15 cellular contexts compared by ENCODE assay signal in the genomic region with DNA sequence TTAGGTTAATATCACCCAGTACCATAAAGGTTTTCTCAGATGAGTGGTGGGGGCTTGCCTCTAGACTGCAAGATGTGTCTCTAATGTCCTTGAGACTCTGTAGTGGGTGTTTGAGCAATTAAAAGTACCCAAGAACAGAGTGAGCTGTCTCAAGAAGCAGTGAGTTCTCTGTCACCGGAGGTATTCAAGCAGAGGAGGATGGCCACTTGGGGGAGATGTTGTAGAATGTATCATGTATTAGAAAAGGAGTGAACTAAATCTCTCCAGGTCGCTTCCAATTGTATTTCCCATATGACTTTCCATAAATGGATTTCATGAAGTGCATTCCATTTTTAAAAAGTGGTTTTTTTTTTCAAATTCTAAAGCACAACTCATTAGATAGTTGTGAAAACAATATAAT. TPM values are rescaled to one million over a fixed set of nuclear protein-coding genes. Genes with fewer than 3 reads are reported as not detected.
DNase-seq lines count a peak whose midpoint lies in the region; ATAC-seq, FAIRE-seq and TF ChIP-seq lines count a peak whose summit lies in the region.
"Had no signal": no experiment of that assay in that cellular context is flagged by ENCODE, and none has a peak within 500 bp of the region (broad histone marks: within the 10 kb centered on the region; RNA-seq: fewer than 3 reads in every experiment).

No MANE protein-coding gene starts in this region.

- 31 to 58% (median 39%) methylated on average over 2 of the region's 2 CpGs for WGBS in adrenal gland, 4 donors

- intact Hi-C loops in adrenal gland (cut with DNase I): loop anchor here in 1 of 2 donors (10.0 kb wide), 1 partner anchor 163 kb away; no protein-coding TSS in a partner anchor

- TF ChIP-seq CTCF in BE2C (IDR thresholded peaks at IDR 0.05; ENCODE audit: low read depth, low read length) (0 out of 2 replicates have a peak, but pooled peaks have one; percentile 10), GM23338 (conservative IDR thresholded peaks at IDR 0.05; ENCODE audit: low read depth in 2 of 2) (peak; percentile 27 to 51), adrenal gland (IDR thresholded peaks at IDR 0.05) (peak; percentile 17 to 70 (median 60))

- H3K36me3 ChIP-seq in BE2C (no peaks in the 10 kb centered on the region), GM23338 (ENCODE audit: insufficient read depth) (no peaks in the 10 kb centered on the region), adrenal gland (replicated peaks in 1 of 2) (no peaks in the 10 kb centered on the region)
- H3K36me3 ChIP-seq: SJSA1 had no signal

- H3K4me2 ChIP-seq in GM23338: no peak overlapping the region

- no peak overlapping the region for H3K4me3 Mint-ChIP-seq in GM23338
- H3K4me3 Mint-ChIP-seq: activated CD4-positive, alpha-beta T cell treated with anti-CD3 and anti-CD28 coated beads for 36 hours; natural killer cell treated with Interleukin-12 subunit alpha and Interleukin-12 subunit beta and Interleukin-15 and Interleukin-18, amount 100 ng/mL, for 72 hours had no signal

- FAIRE-seq in GM12892 (lab: Jason Lieb, UNC): no peak

- no peak overlapping the region for H3K27ac Mint-ChIP-seq in GM23338
- H3K27ac Mint-ChIP-seq: activated CD4-positive, alpha-beta T cell treated with anti-CD3 and anti-CD28 coated beads for 36 hours; natural killer cell treated with Interleukin-12 subunit alpha and Interleukin-12 subunit beta and Interleukin-15 and Interleukin-18, amount 100 ng/mL, for 72 hours had no signal

- ATAC-seq in GM23338 (no peak), left lobe of liver (peak; percentile 98)
- ATAC-seq: activated CD4-positive, alpha-beta T cell treated with anti-CD3 and anti-CD28 coated beads for 36 hours; natural killer cell treated with Interleukin-12 subunit alpha and Interleukin-12 subunit beta and Interleukin-15 and Interleukin-18, amount 100 ng/mL, for 72 hours had no signal

- H3K9me3 Mint-ChIP-seq in GM23338: no peaks in the 10 kb centered on the region
- H3K9me3 Mint-ChIP-seq: natural killer cell treated with Interleukin-12 subunit alpha and Interleukin-12 subunit beta and Interleukin-15 and Interleukin-18, amount 100 ng/mL, for 72 hours had no signal

- H3K36me3 Mint-ChIP-seq in GM23338 (ENCODE audit: low read depth): no peaks in the 10 kb centered on the region
- H3K36me3 Mint-ChIP-seq: natural killer cell treated with Interleukin-12 subunit alpha and Interleukin-12 subunit beta and Interleukin-15 and Interleukin-18, amount 100 ng/mL, for 72 hours had no signal

- H4K20me1 ChIP-seq in GM23338 (replicated peaks; ENCODE audit: insufficient read depth): no peaks in the 10 kb centered on the region

- no peak overlapping the region for H2AFZ ChIP-seq in GM23338

- H3K4me1 ChIP-seq in BE2C (no peaks in the 10 kb centered on the region), GM23338 (ENCODE audit: insufficient read depth) (no peaks in the 10 kb centered on the region), adrenal gland (replicated peaks in 1 of 2) (no peaks in the 10 kb centered on the region)
- H3K4me1 ChIP-seq: SJSA1 had no signal

- TF ChIP-seq POLR2A in adrenal gland (IDR thresholded peaks at IDR 0.05) (no peak), GM12892 (IDR thresholded peaks at IDR 0.05; ENCODE audit: low read depth, low read length) (no peak)

- H3F3A ChIP-seq in GM23338 (replicated peaks; ENCODE audit: low read depth): no peaks in the 10 kb centered on the region

- H3K27me3 ChIP-seq in BE2C: no peaks in the 10 kb centered on the region
- H3K27me3 ChIP-seq in GM23338 (ENCODE audit: insufficient read depth): no peaks in the 10 kb centered on the region
- H3K27me3 ChIP-seq in adrenal gland: no peaks in the 10 kb centered on the region

- H3K9me2 ChIP-seq in GM23338 (ENCODE audit: insufficient read depth): no peaks in the 10 kb centered on the region; the same call in 1 of the 2 replicates

- H3K4me1 Mint-ChIP-seq in GM23338: no peaks in the 10 kb centered on the region
- H3K4me1 Mint-ChIP-seq: activated CD4-positive, alpha-beta T cell treated with anti-CD3 and anti-CD28 coated beads for 36 hours had no signal

- no peak overlapping the region for H3K27ac ChIP-seq in GM23338 (ENCODE audit: low read depth)
- no peak overlapping the region for H3K27ac ChIP-seq in adrenal gland
- H3K27ac ChIP-seq: SJSA1 had no signal

- H3K27me3 Mint-ChIP-seq in GM23338 (ENCODE audit: insufficient read depth, low read depth, poor library complexity): peaks cover 2% of the 10 kb centered on the region

- no peaks in the 10 kb centered on the region for H3K9me3 ChIP-seq in BE2C
- no peaks in the 10 kb centered on the region for H3K9me3 ChIP-seq in adrenal gland (replicated peaks in 1 of 3)
- H3K9me3 ChIP-seq: SJSA1 had no signal

- DNase-seq in BE2C (no peak), GM23338 (ENCODE audit: low spot score) (no peak), adrenal gland (peak in 6 of 7 donors; percentile 34 to 65 (median 49)), left lobe of liver (ENCODE audit: low spot score) (no peak), occipital lobe (lab: John Stamatoyannopoulos, UW) (no peak), GM12892 (ENCODE audit: insufficient read length) (no peak), GDM1 (lab: John Stamatoyannopoulos, UW) (no peak)
- DNase-seq in activated CD4-positive, alpha-beta T cell treated with anti-CD3 and anti-CD28 coated beads for 1 hour: no peak
- DNase-seq: activated CD4-positive, alpha-beta T cell treated with anti-CD3 and anti-CD28 coated beads for 36 hours; activated gamma-delta T cell; cortex of kidney; NCI-H2081 treated with DMSO at 0.1 percent for 48 hours; stimulated activated naive CD4-positive, alpha-beta T cell treated with Interleukin-2 at 50 U/mL for 16 hours had no signal

- no peaks in the 10 kb centered on the region for H3K79me2 ChIP-seq in GM23338 (replicated peaks; ENCODE audit: insufficient read depth)

- H3K4me3 ChIP-seq in BE2C (ENCODE audit: low read depth, low read length): no peak overlapping the region
- H3K4me3 ChIP-seq in GM23338: no peak overlapping the region
- no peak overlapping the region for H3K4me3 ChIP-seq in adrenal gland
- H3K4me3 ChIP-seq: SJSA1 had no signal

TF ChIP-seq in GM23338, 12 proteins besides CTCF, POLR2A, EP300 and RAD21:
- no peak for TF ChIP-seq ZNF331 (CRISPR knock-in tag; IDR thresholded peaks at IDR 0.05; ENCODE audit: low read depth)
- TF ChIP-seq NANOG (IDR thresholded peaks at IDR 0.05; ENCODE audit: borderline replicate concordance): no peak
- no peak for TF ChIP-seq ZNF114 (CRISPR knock-in tag; IDR thresholded peaks at IDR 0.05)

RNA-seq across cellular contexts. Expression of gene SLC17A8, which starts 35.0 kb away (rescaled TPM):
- polyA plus RNA-seq in BE2C (2012; ENCODE audit: insufficient read depth, insufficient read length, low read depth): not detected
- total RNA-seq in GM23338 (2014; rRNA removed; shearing (Covaris generic)): 0.24 TPM in 1 of 2 replicates, not detected in the other
- 0.05 TPM in 1 of 2 replicates, not detected in the other for polyA plus RNA-seq in GM23338 (2016; fragmentation: Nextera tagmentation; extraction: Ambion mirVana)
- under 1 TPM in 6 of 8 donors, not detected in 2; 0.11 to 0.85 (median 0.41) TPM for total RNA-seq in adrenal gland
- under 1 TPM in 1 of 3 donors, not detected in 2; 0.09 TPM for polyA plus RNA-seq in adrenal gland
- 0.23 TPM for total RNA-seq in left lobe of liver
- 1.2 TPM for total RNA-seq in occipital lobe
- polyA plus RNA-seq in GM12892 (2012; ENCODE audit: missing spikeins): not detected
- total RNA-seq: activated CD4-positive, alpha-beta T cell treated with anti-CD3 and anti-CD28 coated beads for 36 hours; natural killer cell treated with Interleukin-12 subunit alpha and Interleukin-12 subunit beta and Interleukin-15 and Interleukin-18, amount 100 ng/mL, for 72 hours; SJSA1 had no signal

Comparison
In these comparisons a context has a peak if more than half of its experiments do, and no peak if none do; other contexts are left out.
1. DNase-seq: peak in adrenal gland (6 of 7); none in BE2C (single experiment), GM23338 (single experiment), left lobe of liver (single experiment), occipital lobe (single experiment), GM12892 (single experiment), GDM1 (single experiment) and activated CD4-positive, alpha-beta T cell treated with anti-CD3 and anti-CD28 coated beads for 1 hour (single experiment).
2. CTCF ChIP-seq: peak in every context shown above with its lines; median percentile 60 in adrenal gland; 39 in GM23338; 10 in BE2C.